Comparison of ENCODE assay signal across 22 cellular contexts in the genomic region with DNA sequence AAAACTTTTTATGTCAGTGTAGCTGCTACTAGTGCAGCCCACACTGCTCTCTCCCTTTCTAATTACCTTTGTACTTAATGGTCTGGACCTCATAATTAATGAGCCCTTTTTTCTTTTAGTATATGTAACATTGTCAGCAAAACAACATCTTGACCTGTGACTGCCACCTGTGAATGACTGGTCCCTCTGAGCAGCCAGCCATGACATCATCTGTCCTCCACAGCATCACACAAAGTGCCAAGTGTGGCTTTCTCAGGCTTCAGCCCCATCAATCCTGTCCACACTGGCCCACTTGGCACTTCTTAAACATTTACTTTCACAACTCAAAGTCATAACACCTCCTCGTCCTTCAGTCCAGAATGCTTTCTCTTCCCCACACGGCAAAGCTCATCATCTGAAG.
DNase-seq lines count a peak whose midpoint lies in the region; ATAC-seq, FAIRE-seq and TF ChIP-seq lines count a peak whose summit lies in the region.
"Had no signal": no experiment of that assay in that cellular context is flagged by ENCODE, and none has a peak within 500 bp of the region (broad histone marks: within the 10 kb centered on the region; RNA-seq: fewer than 3 reads in every experiment).

No MANE protein-coding gene starts in this region.

- FAIRE-seq in GM12892 (lab: Jason Lieb, UNC) = peak; percentile 65
- FAIRE-seq: G401.6, GM12878, HTR-8/SVneo had no signal

- no peak for TF ChIP-seq CTCF in nephron progenitor cell (IDR thresholded peaks at IDR 0.05)

- H3K4me1 Mint-ChIP-seq in nephron progenitor cell = peaks cover 48% of the 10 kb centered on the region
- H3K4me1 Mint-ChIP-seq: T-cell had no signal

- peak overlapping the region; percentile 1 for H3K4me3 Mint-ChIP-seq in nephron progenitor cell
- H3K4me3 Mint-ChIP-seq: CD8-positive, alpha-beta T cell; H9; T-cell had no signal

- intact Hi-C loops in left colon (cut with DNase I, micrococcal nuclease) = no loop called here

- H3K36me3 Mint-ChIP-seq in nephron progenitor cell (ENCODE audit: low read depth) = peaks cover 47% of the 10 kb centered on the region

- DNase-seq in GM12892 (ENCODE audit: insufficient read length) (no peak), NCI-H69 (lab: John Stamatoyannopoulos, UW) (peak; percentile 10), astrocyte of the hippocampus (ENCODE audit: low read depth, low spot score) (peak; percentile 16), nephron progenitor cell (no peak), left colon (no peak), NCI-H82 treated with DMSO at 0.1 percent for 48 hours (lab: John Stamatoyannopoulos, UW; ENCODE audit: unreplicated experiment) (no peak)
- DNase-seq: Caco-2; CD8-positive, alpha-beta T cell; GM23248; H9; KBM-7; MG63; NCI-H2029; NCI-H446; NCI-H524 treated with DMSO at 0.1 percent for 48 hours; PC-9; SHP77; T-cell had no signal

- no peak for TF ChIP-seq POLR2A in GM12892 (IDR thresholded peaks at IDR 0.05; ENCODE audit: low read depth, low read length)

- no peaks in the 10 kb centered on the region for H3K27me3 Mint-ChIP-seq in nephron progenitor cell (ENCODE audit: low read depth, poor library complexity)
- H3K27me3 Mint-ChIP-seq: T-cell had no signal

- H3K27ac Mint-ChIP-seq in nephron progenitor cell = peak overlapping the region; percentile 12
- H3K27ac Mint-ChIP-seq: CD8-positive, alpha-beta T cell; H9; T-cell had no signal

- peaks cover 4% of the 10 kb centered on the region for H3K9me3 Mint-ChIP-seq in nephron progenitor cell
- H3K9me3 Mint-ChIP-seq: CD8-positive, alpha-beta T cell; H9; T-cell had no signal

- no peak for ATAC-seq in GM21619 (IDR thresholded peaks at IDR 0.05; ENCODE audit: unreplicated experiment)
- no peak for ATAC-seq in left colon
- ATAC-seq: CD8-positive, alpha-beta T cell; GM12878; T-cell had no signal

Comparison
In these comparisons a context has a peak if more than half of its experiments do, and no peak if none do; other contexts are left out.
1. DNase-seq: peak in NCI-H69 (single experiment) and astrocyte of the hippocampus (single experiment); none in GM12892 (single experiment), nephron progenitor cell (single experiment), left colon (0 of 2) and NCI-H82 treated with DMSO at 0.1 percent for 48 hours (single experiment).